In genomic region chr17:67260051-67260987, GRCh38 we compare ENCODE assay signal across 2 cellular contexts.
A peak's percentile ranks its signal among the peaks of the same experiment; 100 is the strongest.
TF ChIP-seq lines count a peak whose summit lies in the region.

No MANE protein-coding gene starts in this region.

TF ChIP-seq in K562, 482 proteins besides CTCF, POLR2A, EP300 and RAD21 (continued from another document and continues in another):
- TF ChIP-seq, protein P1, sequence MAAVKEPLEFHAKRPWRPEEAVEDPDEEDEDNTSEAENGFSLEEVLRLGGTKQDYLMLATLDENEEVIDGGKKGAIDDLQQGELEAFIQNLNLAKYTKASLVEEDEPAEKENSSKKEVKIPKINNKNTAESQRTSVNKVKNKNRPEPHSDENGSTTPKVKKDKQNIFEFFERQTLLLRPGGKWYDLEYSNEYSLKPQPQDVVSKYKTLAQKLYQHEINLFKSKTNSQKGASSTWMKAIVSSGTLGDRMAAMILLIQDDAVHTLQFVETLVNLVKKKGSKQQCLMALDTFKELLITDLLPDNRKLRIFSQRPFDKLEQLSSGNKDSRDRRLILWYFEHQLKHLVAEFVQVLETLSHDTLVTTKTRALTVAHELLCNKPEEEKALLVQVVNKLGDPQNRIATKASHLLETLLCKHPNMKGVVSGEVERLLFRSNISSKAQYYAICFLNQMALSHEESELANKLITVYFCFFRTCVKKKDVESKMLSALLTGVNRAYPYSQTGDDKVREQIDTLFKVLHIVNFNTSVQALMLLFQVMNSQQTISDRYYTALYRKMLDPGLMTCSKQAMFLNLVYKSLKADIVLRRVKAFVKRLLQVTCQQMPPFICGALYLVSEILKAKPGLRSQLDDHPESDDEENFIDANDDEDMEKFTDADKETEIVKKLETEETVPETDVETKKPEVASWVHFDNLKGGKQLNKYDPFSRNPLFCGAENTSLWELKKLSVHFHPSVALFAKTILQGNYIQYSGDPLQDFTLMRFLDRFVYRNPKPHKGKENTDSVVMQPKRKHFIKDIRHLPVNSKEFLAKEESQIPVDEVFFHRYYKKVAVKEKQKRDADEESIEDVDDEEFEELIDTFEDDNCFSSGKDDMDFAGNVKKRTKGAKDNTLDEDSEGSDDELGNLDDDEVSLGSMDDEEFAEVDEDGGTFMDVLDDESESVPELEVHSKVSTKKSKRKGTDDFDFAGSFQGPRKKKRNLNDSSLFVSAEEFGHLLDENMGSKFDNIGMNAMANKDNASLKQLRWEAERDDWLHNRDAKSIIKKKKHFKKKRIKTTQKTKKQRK (IDR thresholded peaks at IDR 0.05; ENCODE audit: borderline replicate concordance, low read depth, low read length) = no peak
- TF ChIP-seq FIP1L1 (IDR thresholded peaks at IDR 0.05; ENCODE audit: low read depth, low read length, poor library complexity, severe bottlenecking) (no peak), CEBPB (tag; IDR thresholded peaks at IDR 0.05) (peak; percentile 85), CCAR2 (IDR thresholded peaks at IDR 0.05; ENCODE audit: low read depth, low read length) (no peak), NFIC (IDR thresholded peaks at IDR 0.05) (peak; percentile 27; the same call in 1 of the 2 replicates), CBFB (CRISPR knock-in tag; IDR thresholded peaks at IDR 0.05) (no peak), AFF1 (IDR thresholded peaks at IDR 0.05; ENCODE audit: low read depth in 1 of 2, partially characterized antibody in 2 of 2) (no peak), CC2D1A (IDR thresholded peaks at IDR 0.05) (no peak), TRIM28 (IDR thresholded peaks at IDR 0.05) (no peak), ZNF384 (IDR thresholded peaks at IDR 0.05; ENCODE audit: low read depth, low read length) (no peak), ZKSCAN3 (CRISPR knock-in tag; IDR thresholded peaks at IDR 0.05) (no peak)
- TF ChIP-seq, protein P2, sequence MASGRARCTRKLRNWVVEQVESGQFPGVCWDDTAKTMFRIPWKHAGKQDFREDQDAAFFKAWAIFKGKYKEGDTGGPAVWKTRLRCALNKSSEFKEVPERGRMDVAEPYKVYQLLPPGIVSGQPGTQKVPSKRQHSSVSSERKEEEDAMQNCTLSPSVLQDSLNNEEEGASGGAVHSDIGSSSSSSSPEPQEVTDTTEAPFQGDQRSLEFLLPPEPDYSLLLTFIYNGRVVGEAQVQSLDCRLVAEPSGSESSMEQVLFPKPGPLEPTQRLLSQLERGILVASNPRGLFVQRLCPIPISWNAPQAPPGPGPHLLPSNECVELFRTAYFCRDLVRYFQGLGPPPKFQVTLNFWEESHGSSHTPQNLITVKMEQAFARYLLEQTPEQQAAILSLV (tag; IDR thresholded peaks at IDR 0.05) = no peak

TF ChIP-seq in liver, 16 proteins besides CTCF, POLR2A, EP300 and RAD21 (continued from another document):
- peak; percentile 53 for TF ChIP-seq REST (IDR thresholded peaks at IDR 0.05)
- TF ChIP-seq HNF4G (IDR thresholded peaks at IDR 0.05) = peak; percentile 21
- TF ChIP-seq HNF4A (conservative IDR thresholded peaks at IDR 0.05) = peak; percentile 51 to 64
- TF ChIP-seq, protein P3, sequence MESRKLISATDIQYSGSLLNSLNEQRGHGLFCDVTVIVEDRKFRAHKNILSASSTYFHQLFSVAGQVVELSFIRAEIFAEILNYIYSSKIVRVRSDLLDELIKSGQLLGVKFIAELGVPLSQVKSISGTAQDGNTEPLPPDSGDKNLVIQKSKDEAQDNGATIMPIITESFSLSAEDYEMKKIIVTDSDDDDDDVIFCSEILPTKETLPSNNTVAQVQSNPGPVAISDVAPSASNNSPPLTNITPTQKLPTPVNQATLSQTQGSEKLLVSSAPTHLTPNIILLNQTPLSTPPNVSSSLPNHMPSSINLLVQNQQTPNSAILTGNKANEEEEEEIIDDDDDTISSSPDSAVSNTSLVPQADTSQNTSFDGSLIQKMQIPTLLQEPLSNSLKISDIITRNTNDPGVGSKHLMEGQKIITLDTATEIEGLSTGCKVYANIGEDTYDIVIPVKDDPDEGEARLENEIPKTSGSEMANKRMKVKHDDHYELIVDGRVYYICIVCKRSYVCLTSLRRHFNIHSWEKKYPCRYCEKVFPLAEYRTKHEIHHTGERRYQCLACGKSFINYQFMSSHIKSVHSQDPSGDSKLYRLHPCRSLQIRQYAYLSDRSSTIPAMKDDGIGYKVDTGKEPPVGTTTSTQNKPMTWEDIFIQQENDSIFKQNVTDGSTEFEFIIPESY (IDR thresholded peaks at IDR 0.05) = peak; percentile 51
